22 cellular contexts compared by ENCODE assay signal in genomic region chr16:1109648-1110047, GRCh38.
"Had no signal": no experiment of that assay in that cellular context is flagged by ENCODE, and none has a peak within 500 bp of the region (broad histone marks: within the 10 kb centered on the region; RNA-seq: fewer than 3 reads in every experiment).

No MANE protein-coding gene starts in this region.

- DNase-seq: activated B cell treated with CpG ODN at 0.5 μM for 24 hours; activated CD4-positive, alpha-beta T cell treated with anti-CD3 and anti-CD28 coated beads for 1 hour; activated CD4-positive, alpha-beta T cell treated with anti-CD3 and anti-CD28 coated beads, Interleukin-2, amount 10 ng/mL, durations not matched to agents 24 days and 14 days; activated CD4-positive, alpha-beta T cell treated with anti-CD3 and anti-CD28 coated beads, Interleukin-2, amount 50 U/mL, for 48 hours; activated CD8-positive, alpha-beta memory T cell treated with anti-CD3 and anti-CD28 coated beads, Interleukin-2, amount 10 ng/mL, durations not matched to agents 7 days and 5 days; activated effector memory CD4-positive, alpha-beta T cell treated with anti-CD3 and anti-CD28 coated beads, Interleukin-2, amount 50 U/mL, for 16 hours; activated naive CD4-positive, alpha-beta T cell treated with Interleukin-2 at 50 U/mL for 16 hours; activated naive CD8-positive, alpha-beta T cell treated with anti-CD3 and anti-CD28 coated beads, Interleukin-2, amount 50 U/mL, for 24 hours; activated T-cell treated with anti-CD3 and anti-CD28 coated beads, Interleukin-2, amount 50 U/mL, for 24 hours; amniotic stem cell; central memory CD4-positive, alpha-beta T cell; NCI-H1417; NCI-H1930; NCI-H2171; NCI-H2227 treated with DMSO at 0.1 percent for 48 hours; NCI-H524 treated with DMSO at 0.1 percent for 48 hours; NCI-H82; SHP77 treated with DMSO at 0.1 percent for 48 hours; T-cell had no signal

- H3K4me3 ChIP-seq: ascending aorta, body of pancreas had no signal

- H3K36me3 ChIP-seq: ascending aorta had no signal

- H3K9ac ChIP-seq: KMS-11 had no signal

- H3K9me3 ChIP-seq: ascending aorta, body of pancreas had no signal

- H3K27ac ChIP-seq: ascending aorta, body of pancreas, KMS-11 had no signal

- H3K4me2 ChIP-seq: KMS-11 had no signal
